Comparison of ENCODE assay signal across 8 cellular contexts in genomic region chr11:14520086-14520901, GRCh38. TPM values are rescaled to one million over a fixed set of nuclear protein-coding genes. Genes with fewer than 3 reads are reported as not detected.
DNase-seq lines count a peak whose midpoint lies in the region; ATAC-seq and TF ChIP-seq lines count a peak whose summit lies in the region.

PSMA1 (minus strand) TSS chr11:14520386; CDS start chr11:14520299, 87 bp downstream.

- no peaks in the 10 kb centered on the region for H3K9me3 Mint-ChIP-seq in activated naive CD8-positive, alpha-beta T cell (ENCODE audit: low read depth)
- no peaks in the 10 kb centered on the region for H3K9me3 Mint-ChIP-seq in glutamatergic neuron (ENCODE audit: unreplicated experiment)
- no peaks in the 10 kb centered on the region for H3K9me3 Mint-ChIP-seq in osteocyte (ENCODE audit: unreplicated experiment)

- under 1% methylated on average over 55 of the region's 55 CpGs for WGBS in thymus

- H3K9me3 ChIP-seq in thymus (ENCODE audit: control insufficient read depth), result no peaks in the 10 kb centered on the region

- peak within 1 kb of the TSS; percentile 93 for H3K27ac ChIP-seq in thymus (ENCODE audit: low read depth)

- peaks cover 11% of the 10 kb centered on the region for H3K36me3 Mint-ChIP-seq in activated naive CD8-positive, alpha-beta T cell
- H3K36me3 Mint-ChIP-seq in glutamatergic neuron (ENCODE audit: unreplicated experiment) (no peaks in the 10 kb centered on the region), osteocyte (ENCODE audit: unreplicated experiment) (peaks cover 13% of the 10 kb centered on the region)

- DNase-seq in GM10266 (ENCODE audit: extremely low spot score) (peak; percentile 81), NCI-H1105 (lab: John Stamatoyannopoulos, UW) (peak; percentile 96), SKM-1 treated with dmso at 0.1 percent for 144 hours (lab: John Stamatoyannopoulos, UW; ENCODE audit: unreplicated experiment) (peak; percentile 98), glutamatergic neuron (peak; percentile 92), osteocyte (ENCODE audit: extremely low spot score, unreplicated experiment) (peak; percentile 96)

- H3K4me1 ChIP-seq in thymus (ENCODE audit: control insufficient read depth, insufficient read depth, low read length), result peaks cover 6% of the 10 kb centered on the region

- H3K27me3 ChIP-seq in thymus (ENCODE audit: control insufficient read depth, insufficient read depth), result no peaks in the 10 kb centered on the region

- peak; percentile 92 for ATAC-seq in HG02623 (IDR thresholded peaks at IDR 0.05; ENCODE audit: unreplicated experiment)

- peak within 1 kb of the TSS; percentile 79 for H3K4me3 ChIP-seq in thymus (ENCODE audit: low read length)

- peak within 1 kb of the TSS; percentile 98 for H3K27ac Mint-ChIP-seq in activated naive CD8-positive, alpha-beta T cell
- peak within 1 kb of the TSS; percentile 90 for H3K27ac Mint-ChIP-seq in glutamatergic neuron (ENCODE audit: unreplicated experiment)
- peak within 1 kb of the TSS; percentile 97 for H3K27ac Mint-ChIP-seq in osteocyte (ENCODE audit: unreplicated experiment)

- peaks cover 29% of the 10 kb centered on the region for H3K4me1 Mint-ChIP-seq in activated naive CD8-positive, alpha-beta T cell (ENCODE audit: low read depth)
- H3K4me1 Mint-ChIP-seq in glutamatergic neuron (ENCODE audit: low read depth, unreplicated experiment), result peaks cover 6% of the 10 kb centered on the region
- peaks cover 24% of the 10 kb centered on the region for H3K4me1 Mint-ChIP-seq in osteocyte (ENCODE audit: unreplicated experiment)

- peak within 1 kb of the TSS; percentile 95 for H3K4me3 Mint-ChIP-seq in activated naive CD8-positive, alpha-beta T cell
- peak within 1 kb of the TSS; percentile 97 for H3K4me3 Mint-ChIP-seq in glutamatergic neuron (ENCODE audit: unreplicated experiment)
- peak within 1 kb of the TSS; percentile 92 for H3K4me3 Mint-ChIP-seq in osteocyte (ENCODE audit: unreplicated experiment)

- TF ChIP-seq CTCF in GM10266 (IDR thresholded peaks at IDR 0.05; ENCODE audit: control insufficient read depth, insufficient read depth, low read depth, missing control alignments) (no peak), glutamatergic neuron (IDR thresholded peaks at IDR 0.05; ENCODE audit: partially characterized antibody, unreplicated experiment) (peak; percentile 50), osteocyte (IDR thresholded peaks at IDR 0.05) (peak; percentile 28)

- peaks cover 9% of the 10 kb centered on the region for H3K36me3 ChIP-seq in thymus (ENCODE audit: control insufficient read depth, insufficient read depth)

- H3K27me3 Mint-ChIP-seq in activated naive CD8-positive, alpha-beta T cell, result no peaks in the 10 kb centered on the region
- H3K27me3 Mint-ChIP-seq in glutamatergic neuron (ENCODE audit: unreplicated experiment), result no peaks in the 10 kb centered on the region
- H3K27me3 Mint-ChIP-seq in osteocyte (ENCODE audit: unreplicated experiment), result no peaks in the 10 kb centered on the region

RNA-seq across cellular contexts. Expression of gene PSMA1, which starts in this region (rescaled TPM):
- total RNA-seq in glutamatergic neuron (ENCODE audit: unreplicated experiment) (137 TPM), osteocyte (116 and 117 TPM in 2 replicates)
- 309 TPM for polyA plus RNA-seq in thymus

Comparison
In these comparisons a context has a peak if more than half of its experiments do, and no peak if none do; other contexts are left out.
1. Peak in every context shown above with its lines: DNase-seq, ATAC-seq, H3K4me3 ChIP-seq and H3K27ac ChIP-seq.